ENCODE assay signal across 8 cellular contexts in the genomic region with DNA sequence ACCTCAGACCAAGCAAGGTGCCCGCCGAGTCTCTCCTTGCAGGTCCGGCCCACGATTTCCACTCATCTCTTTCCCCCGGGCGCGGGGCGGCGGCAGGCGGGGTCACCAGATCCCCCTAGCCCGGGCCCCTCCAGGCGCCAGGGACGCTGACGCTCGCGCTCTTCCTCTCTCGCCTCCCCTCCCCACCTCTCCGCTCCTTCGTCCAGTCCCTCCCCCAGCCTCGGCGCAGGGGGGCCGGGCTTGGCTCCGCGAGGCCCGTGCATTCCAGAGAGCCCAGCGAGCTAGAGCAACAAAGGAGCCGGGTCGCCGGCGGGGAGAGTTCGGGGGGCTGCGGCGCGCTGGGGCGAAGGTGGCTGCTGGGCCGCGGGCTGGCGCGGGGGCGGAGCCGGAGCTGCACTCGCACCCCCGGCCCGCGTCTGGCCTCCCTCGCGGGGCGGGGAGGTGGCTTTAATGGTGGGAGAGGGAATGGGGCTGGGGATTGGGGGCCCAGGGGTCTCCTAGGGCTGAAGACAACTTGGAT. TPM values are rescaled to one million over a fixed set of nuclear protein-coding genes. Genes with fewer than 3 reads are reported as not detected.
A peak's percentile ranks its signal among the peaks of the same experiment; 100 is the strongest.
DNase-seq lines count a peak whose midpoint lies in the region; ATAC-seq, FAIRE-seq and TF ChIP-seq lines count a peak whose summit lies in the region.

A gene (plus strand): TSS at position 262 of the 520 bp plus-strand sequence. CDS start 519 bp downstream, outside the sequence.

- peak; percentile 20 for DNase-seq in NCI-H2107 (lab: John Stamatoyannopoulos, UW)
- DNase-seq in NCI-H2107 treated with DMSO at 0.1 percent for 48 hours (lab: John Stamatoyannopoulos, UW; ENCODE audit: unreplicated experiment) = no peak
- no peak for DNase-seq in GM12878 (ENCODE audit: low read depth, low spot score)
- DNase-seq in GM19238 (ENCODE audit: insufficient read length, low spot score) = no peak

- peaks cover 37% of the 10 kb centered on the region for H3K4me1 ChIP-seq in Loucy (ENCODE audit: insufficient read depth, low read length, poor library complexity, severe bottlenecking)
- H3K4me1 ChIP-seq in GM12878 (ENCODE audit: control insufficient read depth, insufficient read depth, low read length) = peaks cover 8% of the 10 kb centered on the region
- H3K4me1 ChIP-seq in iPS-20b (ENCODE audit: insufficient read depth, low read length) = peaks cover 3% of the 10 kb centered on the region; the same call in 1 of the 2 replicates
- peaks cover 9 to 18% (median 12%) of the 10 kb centered on the region in 3 donors for H3K4me1 ChIP-seq in skeletal muscle tissue (ENCODE audit: control insufficient read depth in 3 of 3, insufficient read depth in 3 of 3, low read length in 3 of 3)

- H3K9me3 ChIP-seq in Loucy (ENCODE audit: insufficient read depth, low read depth, low read length) (no peaks in the 10 kb centered on the region), GM12878 (replicated peaks; ENCODE audit: control insufficient read depth, insufficient read depth, low read length) (no peaks in the 10 kb centered on the region), iPS-20b (ENCODE audit: insufficient read depth, low read depth, low read length) (no peaks in the 10 kb centered on the region), skeletal muscle tissue (ENCODE audit: control insufficient read depth in 3 of 3, low read length in 3 of 3) (no peaks in the 10 kb centered on the region)

- 2% methylated on average over 35 of the region's 48 CpGs for WGBS in GM12878 (ENCODE audit: insufficient coverage, insufficient replicate concordance, low lambda C conversion rate, missing lambda C conversion rate)

- no peak for TF ChIP-seq CTCF in Loucy (conservative IDR thresholded peaks at IDR 0.05; ENCODE audit: low read length)
- no peak for TF ChIP-seq CTCF in GM12878 (IDR thresholded peaks at IDR 0.05 in 2 of 3, conservative IDR thresholded peaks at IDR 0.05 in 1 of 3; ENCODE audit: control insufficient read depth in 2 of 3, extremely low read depth in 1 of 3, insufficient read depth in 1 of 3, low read depth in 3 of 3, low read length in 3 of 3)

- H3K36me3 ChIP-seq in Loucy (ENCODE audit: insufficient read depth, low read length) (no peaks in the 10 kb centered on the region), GM12878 (ENCODE audit: control insufficient read depth in 2 of 2, insufficient read depth in 2 of 2, low read length in 1 of 2) (no peaks in the 10 kb centered on the region), iPS-20b (ENCODE audit: insufficient read depth, low read depth, low read length) (peaks cover 7% of the 10 kb centered on the region; the same call in 1 of the 2 replicates), skeletal muscle tissue (ENCODE audit: control insufficient read depth in 3 of 3, insufficient read depth in 3 of 3, low read length in 3 of 3) (no peaks in the 10 kb centered on the region)

- intact Hi-C loops in GM12878 (cut with micrococcal nuclease; ENCODE audit: unreplicated experiment) = no loop called here

- peak within 1 kb of the TSS; percentile 96 for H2AFZ ChIP-seq in Loucy (ENCODE audit: low read length)
- peak within 1 kb of the TSS; percentile 75 for H2AFZ ChIP-seq in GM12878 (ENCODE audit: control insufficient read depth, low read depth, low read length)

- FAIRE-seq in GM12878 (lab: Jason Lieb, UNC) = no peak

- CTCF ChIA-PET in GM12878 (lab: Yijun Ruan, JAX) = no interaction called here

- TF ChIP-seq EP300 in GM12878 (IDR thresholded peaks at IDR 0.05; ENCODE audit: borderline replicate concordance in 1 of 2, control insufficient read depth in 1 of 2, low read depth in 2 of 2, low read length in 2 of 2) = no peak

- H3K9me2 ChIP-seq in Loucy (replicated peaks; ENCODE audit: low read depth, low read length) = no peaks in the 10 kb centered on the region

- peaks cover 26% of the 10 kb centered on the region; the same call in 1 of the 2 replicates for H3K79me2 ChIP-seq in Loucy (ENCODE audit: insufficient read depth, low read length)
- H3K79me2 ChIP-seq in GM12878 (ENCODE audit: control insufficient read depth, insufficient read depth, low read length) = no peaks in the 10 kb centered on the region; the same call in 1 of the 2 replicates

- peak; percentile 69 for TF ChIP-seq POLR2A in GM12878 (IDR thresholded peaks at IDR 0.05; ENCODE audit: low read depth, low read length)

- SMC1A ChIA-PET in GM12878 (lab: Charles Lee; ENCODE audit: uncharacterized antibody, unreplicated experiment) = no interaction called here

- H3K9ac ChIP-seq in Loucy (ENCODE audit: low read depth, low read length, poor library complexity, severe bottlenecking) (peak within 1 kb of the TSS; percentile 83), GM12878 (ENCODE audit: control insufficient read depth, insufficient read depth, low read length) (peak within 1 kb of the TSS; percentile 73), iPS-20b (ENCODE audit: low read depth, low read length) (peak within 1 kb of the TSS; percentile 89; the same call in 1 of the 2 replicates), skeletal muscle tissue (ENCODE audit: low read depth in 1 of 3, low read length in 3 of 3) (peak within 1 kb of the TSS; percentile 62 to 82 (median 63))

- no peak within 1 kb of the TSS for H3K27ac ChIP-seq in GM12878 (ENCODE audit: control insufficient read depth, insufficient read depth)
- peak within 1 kb of the TSS; percentile 62 for H3K27ac ChIP-seq in iPS-20b (ENCODE audit: low read length)
- H3K27ac ChIP-seq in skeletal muscle tissue (ENCODE audit: low read depth, low read length) = no peak within 1 kb of the TSS

- POLR2A ChIA-PET in GM12878 (lab: Charles Lee) = no interaction called here

- H4K20me1 ChIP-seq in Loucy (ENCODE audit: insufficient read depth, low read length, poor library complexity, severe bottlenecking) (peaks cover 9% of the 10 kb centered on the region), GM12878 (ENCODE audit: control insufficient read depth, insufficient read depth) (no peaks in the 10 kb centered on the region)

- in situ Hi-C loops in GM12878 (cut with MboI) = no loop called here

- no peak for TF ChIP-seq RAD21 in GM12878 (IDR thresholded peaks at IDR 0.05; ENCODE audit: insufficient read depth, low read depth, low read length)

- RAD21 ChIA-PET in GM12878 (lab: Charles Lee; ENCODE audit: unreplicated experiment) = no interaction called here

- H3F3A ChIP-seq in Loucy (ENCODE audit: low read depth) = no peaks in the 10 kb centered on the region; the same call in 1 of the 2 replicates

- ATAC-seq in GM12878 = peak; percentile 59
- ATAC-seq in GM21528 (IDR thresholded peaks at IDR 0.05; ENCODE audit: low FRiP score, unreplicated experiment) = no peak

- no peaks in the 10 kb centered on the region for H3K27me3 ChIP-seq in Loucy (ENCODE audit: insufficient read depth, low read length, poor library complexity, severe bottlenecking)
- 0 out of 4 replicates have a peak, but pooled peaks cover 0 to 1% of the 10 kb centered on the region in 2 experiments for H3K27me3 ChIP-seq in GM12878 (replicated peaks in 1 of 2; ENCODE audit: control insufficient read depth in 2 of 2, insufficient read depth in 2 of 2, low read length in 1 of 2)
- H3K27me3 ChIP-seq in iPS-20b (ENCODE audit: insufficient read depth, low read length) = peaks cover 19% of the 10 kb centered on the region
- H3K27me3 ChIP-seq in skeletal muscle tissue (ENCODE audit: control insufficient read depth in 3 of 3, insufficient read depth in 3 of 3, low read length in 3 of 3) = no peaks in the 10 kb centered on the region

- no TSS peak for BruUV-seq in GM12878 (replicated peaks; lab: Mats Ljungman, UMichigan)

- H3K4me3 ChIP-seq in Loucy (ENCODE audit: low read length, poor library complexity, severe bottlenecking) (peak within 1 kb of the TSS; percentile 89), GM12878 (peak within 1 kb of the TSS; percentile 92), iPS-20b (ENCODE audit: low read length) (peak within 1 kb of the TSS; percentile 79), skeletal muscle tissue (ENCODE audit: low read length in 3 of 3) (peak within 1 kb of the TSS; percentile 61 to 79 (median 77))

- peak within 1 kb of the TSS; percentile 98 for H3K4me2 ChIP-seq in Loucy (ENCODE audit: low read depth, low read length, poor library complexity, severe bottlenecking)
- peak within 1 kb of the TSS; percentile 99 for H3K4me2 ChIP-seq in GM12878 (ENCODE audit: control insufficient read depth, insufficient read depth)

TF ChIP-seq in GM12878, 131 proteins besides CTCF, POLR2A, EP300 and RAD21 (continues in another document):
- TF ChIP-seq RCOR1 (conservative IDR thresholded peaks at IDR 0.05; ENCODE audit: low read depth, low read length) (no peak), TCF3 (IDR thresholded peaks at IDR 0.05; ENCODE audit: borderline replicate concordance, insufficient read depth, low read depth, low read length) (no peak), JUNB (IDR thresholded peaks at IDR 0.05) (no peak)
- TF ChIP-seq, protein P1, sequence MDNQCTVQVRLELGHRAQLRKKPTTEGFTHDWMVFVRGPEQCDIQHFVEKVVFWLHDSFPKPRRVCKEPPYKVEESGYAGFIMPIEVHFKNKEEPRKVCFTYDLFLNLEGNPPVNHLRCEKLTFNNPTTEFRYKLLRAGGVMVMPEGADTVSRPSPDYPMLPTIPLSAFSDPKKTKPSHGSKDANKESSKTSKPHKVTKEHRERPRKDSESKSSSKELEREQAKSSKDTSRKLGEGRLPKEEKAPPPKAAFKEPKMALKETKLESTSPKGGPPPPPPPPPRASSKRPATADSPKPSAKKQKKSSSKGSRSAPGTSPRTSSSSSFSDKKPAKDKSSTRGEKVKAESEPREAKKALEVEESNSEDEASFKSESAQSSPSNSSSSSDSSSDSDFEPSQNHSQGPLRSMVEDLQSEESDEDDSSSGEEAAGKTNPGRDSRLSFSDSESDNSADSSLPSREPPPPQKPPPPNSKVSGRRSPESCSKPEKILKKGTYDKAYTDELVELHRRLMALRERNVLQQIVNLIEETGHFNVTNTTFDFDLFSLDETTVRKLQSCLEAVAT (IDR thresholded peaks at IDR 0.05) = peak; percentile 54; the same call in 1 of the 2 replicates

RNA-seq across cellular contexts. Expression of the gene that starts here (rescaled TPM):
- total RNA-seq in GM12878 (2013; cell fraction: nucleolus; rRNA removed) = 7.3 and 7.8 TPM in 2 replicates
- total RNA-seq in GM12878 (2014; rRNA removed) = 7.8 and 8.2 TPM in 2 replicates
- 3.0 and 3.3 TPM in 2 replicates for total RNA-seq in GM12878 (2014; rRNA removed; fragmentation: Illumina TruSeq; extraction: Trizol)
- 9.6 and 11.2 TPM in 2 replicates for total RNA-seq in GM12878 (2021)
- polyA plus RNA-seq in GM12878 (2011; ENCODE audit: low read depth) = 5.7 TPM
- polyA plus RNA-seq in GM12878 (2011; rRNA removed) = 0.91 and 1.5 TPM in 2 replicates
- 2.2 and 2.4 TPM in 2 replicates for polyA plus RNA-seq in GM12878 (2011; cell fraction: cytosol; rRNA removed)
- polyA plus RNA-seq in GM12878 (2011; cell fraction: nucleus; rRNA removed) = 5.9 and 8.6 TPM in 2 replicates
- 12.4 and 13.1 TPM in 2 replicates for polyA plus RNA-seq in GM12878 (2012)
- 3.2 and 4.6 TPM in 2 replicates for polyA plus RNA-seq in GM12878 (2014; fragmentation: Illumina TruSeq; extraction: Trizol)
- under 1 TPM; 0.40 to 0.62 TPM for polyA plus RNA-seq in GM12878 (2014; fragmentation: Nextera tagmentation; extraction: Ambion mirVana)
- 8.2 and 8.3 TPM in 2 replicates for polyA plus RNA-seq in GM12878 (2014; rRNA removed)
- 1 to 10 TPM; 1.1 to 1.9 TPM for polyA plus RNA-seq in GM12878 (2016; fragmentation: Nextera tagmentation; extraction: Ambion mirVana)
- 3.5 and 7.3 TPM in 2 replicates for polyA minus RNA-seq in GM12878 (2011; rRNA and poly(A)+ RNA removed)
- 0.83 and 1.3 TPM in 2 replicates for polyA minus RNA-seq in GM12878 (2011; cell fraction: cytosol; rRNA and poly(A)+ RNA removed)
- 1.3 TPM in 2 replicates for polyA minus RNA-seq in GM12878 (2011; cell fraction: nucleus; rRNA and poly(A)+ RNA removed)
- 28.7 TPM for total RNA-seq in skeletal muscle tissue
